ENCODE assay signal across 12 cellular contexts in genomic region chr5:180140627-180141006, GRCh38.
"Had no signal": no experiment of that assay in that cellular context is flagged by ENCODE, and none has a peak within 500 bp of the region (broad histone marks: within the 10 kb centered on the region; RNA-seq: fewer than 3 reads in every experiment).

No MANE protein-coding gene starts in this region.

- H3K9me3 ChIP-seq: gastrocnemius medialis, prostate gland, right lobe of liver, thoracic aorta had no signal

- H3K27ac Mint-ChIP-seq: activated T-cell treated with anti-CD3 and anti-CD28 coated beads, Interleukin-2, amount 50 U/mL, for 24 hours; naive B cell had no signal

- H3K27me3 ChIP-seq: cardiac muscle cell, right lobe of liver had no signal

- H3K4me3 Mint-ChIP-seq: activated T-cell treated with anti-CD3 and anti-CD28 coated beads, Interleukin-2, amount 50 U/mL, for 24 hours; naive B cell had no signal

- DNase-seq: activated T-cell treated with anti-CD3 and anti-CD28 coated beads, Interleukin-2, amount 50 U/mL, for 24 hours; effector CD4-positive, alpha-beta T cell; gastrocnemius medialis; naive B cell; SIG-M5; stimulated activated CD4-positive, alpha-beta T cell treated with anti-CD3 and anti-CD28 coated beads, Interleukin-2, amount 100 ng/mL, for 24 hours; stimulated activated naive CD4-positive, alpha-beta T cell had no signal

- H3K4me3 ChIP-seq: cardiac muscle cell, gastrocnemius medialis, lung, prostate gland, right lobe of liver, thoracic aorta had no signal

- H3K36me3 ChIP-seq: cardiac muscle cell, gastrocnemius medialis, prostate gland, right lobe of liver, thoracic aorta had no signal

- H3K4me1 ChIP-seq: gastrocnemius medialis, prostate gland, right lobe of liver had no signal

- H3K4me1 Mint-ChIP-seq: naive B cell had no signal

- H3K27ac ChIP-seq: cardiac muscle cell, gastrocnemius medialis, prostate gland, right lobe of liver, thoracic aorta had no signal

- H3K9me3 Mint-ChIP-seq: activated T-cell treated with anti-CD3 and anti-CD28 coated beads, Interleukin-2, amount 50 U/mL, for 24 hours had no signal
